30 cellular contexts compared by ENCODE assay signal in the genomic region with DNA sequence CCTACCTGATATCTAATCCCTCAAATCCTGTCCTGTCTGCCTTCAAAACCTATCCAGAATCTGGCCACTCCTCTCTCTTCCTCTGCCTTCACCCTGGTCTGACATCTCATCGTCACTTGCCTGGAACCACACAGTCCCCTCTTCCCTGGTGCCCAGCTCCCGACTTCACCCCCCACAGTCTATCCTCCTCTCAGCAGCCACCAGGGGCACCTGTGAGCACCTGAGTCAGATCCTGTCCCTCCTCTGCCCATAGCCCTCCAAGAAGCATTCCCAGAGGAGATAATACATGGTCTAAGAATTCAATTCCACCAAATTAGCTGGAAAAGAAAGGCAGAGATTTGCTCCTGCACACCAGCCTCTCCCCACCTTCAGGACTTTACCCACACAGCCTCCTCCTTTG. TPM values are rescaled to one million over a fixed set of nuclear protein-coding genes. Genes with fewer than 3 reads are reported as not detected.
DNase-seq lines count a peak whose midpoint lies in the region; ATAC-seq, FAIRE-seq and TF ChIP-seq lines count a peak whose summit lies in the region.
"Had no signal": no experiment of that assay in that cellular context is flagged by ENCODE, and none has a peak within 500 bp of the region (broad histone marks: within the 10 kb centered on the region; RNA-seq: fewer than 3 reads in every experiment).

No MANE protein-coding gene starts in this region.

- no peaks in the 10 kb centered on the region for H3K79me2 ChIP-seq in KMS-11 (ENCODE audit: insufficient read depth, low read depth)
- no peaks in the 10 kb centered on the region for H3K79me2 ChIP-seq in H1 (ENCODE audit: control insufficient read depth in 1 of 2, insufficient read depth in 2 of 2, low read length in 2 of 2)
- H3K79me2 ChIP-seq in neural progenitor cell (ENCODE audit: low read depth): no peaks in the 10 kb centered on the region
- H3K79me2 ChIP-seq: parathyroid adenoma had no signal

- no peak for TF ChIP-seq POLR2A in H1 (IDR thresholded peaks at IDR 0.05; ENCODE audit: control extremely low read depth in 1 of 2, low read depth in 2 of 2, low read length in 2 of 2)

- H3K27me3 ChIP-seq in KMS-11 (ENCODE audit: insufficient read depth, low read depth): peaks cover 11% of the 10 kb centered on the region; the same call in 1 of the 2 replicates
- H3K27me3 ChIP-seq in H1 (replicated peaks in 1 of 4; ENCODE audit: control insufficient read depth in 3 of 4, extremely low read depth in 1 of 4, insufficient read depth in 3 of 4, low read length in 3 of 4): peaks cover 12 to 30% (median 24%) of the 10 kb centered on the region in 4 experiments
- H3K27me3 ChIP-seq in neural progenitor cell: peaks cover 18% of the 10 kb centered on the region
- H3K27me3 ChIP-seq: uterus had no signal

- H3K9ac ChIP-seq in KMS-11: no peak overlapping the region
- H3K9ac ChIP-seq in H1 (replicated peaks in 1 of 4; ENCODE audit: extremely low read depth in 1 of 4, low read depth in 3 of 4, low read length in 3 of 4): no peak overlapping the region
- H3K9ac ChIP-seq in neural progenitor cell: no peak overlapping the region
- H3K9ac ChIP-seq: parathyroid adenoma had no signal

- no peak overlapping the region for H3K4ac ChIP-seq in H1 (replicated peaks; ENCODE audit: insufficient read length, low read depth, low read length)

- DNase-seq in NCI-H82 (lab: John Stamatoyannopoulos, UW) (peak; percentile 20), NCI-H82 treated with DMSO at 0.1 percent for 48 hours (lab: John Stamatoyannopoulos, UW; ENCODE audit: unreplicated experiment) (no peak), H1 (ENCODE audit: low read depth in 1 of 2, low spot score in 2 of 2) (no peak), neural progenitor cell (ENCODE audit: low spot score) (no peak), endothelial cell (ENCODE audit: low spot score) (no peak)
- DNase-seq in activated T-helper 1 cell treated with anti-CD3 and anti-CD28 coated beads, Interleukin-12 subunit alpha, Interleukin-12 subunit beta, Interleukin-2, Interleukin-4 antibody, amounts not matched to agents 30 ng/mL and 10 ng/mL and 1 ng/mL, durations not matched to agents 14 hours and 24 hours and 36 hours (ENCODE audit: low spot score): no peak
- DNase-seq: activated CD8-positive, alpha-beta memory T cell treated with anti-CD3 and anti-CD28 coated beads, Interleukin-2, amount 10 ng/mL, durations not matched to agents 7 days and 5 days; C1 segment of cervical spinal cord; erythroblast; gastrocnemius medialis; GDM1; mesenchymal stem cell; naive thymus-derived CD4-positive, alpha-beta T cell; NCI-H1048; NCI-H2029; NCI-H510A treated with DMSO at 0.1 percent for 48 hours; Right ventricle myocardium superior; sigmoid colon; SW 1271; uterus had no signal

- H3K27me3 Mint-ChIP-seq in neural progenitor cell (ENCODE audit: insufficient read depth, low read depth) (peaks cover 33% of the 10 kb centered on the region), endothelial cell (ENCODE audit: unreplicated experiment) (peaks cover 6% of the 10 kb centered on the region)
- no peaks in the 10 kb centered on the region for H3K27me3 Mint-ChIP-seq in activated T-helper 1 cell treated with anti-CD3 and anti-CD28 coated beads, Interleukin-12 subunit alpha, Interleukin-12 subunit beta, Interleukin-2, Interleukin-4 antibody, amounts not matched to agents 30 ng/mL and 10 ng/mL and 1 ng/mL, durations not matched to agents 14 hours and 24 hours and 36 hours (ENCODE audit: insufficient read depth)
- H3K27me3 Mint-ChIP-seq: activated CD8-positive, alpha-beta memory T cell treated with anti-CD3 and anti-CD28 coated beads, Interleukin-2, amount 10 ng/mL, durations not matched to agents 7 days and 5 days had no signal

- no peak overlapping the region for H3K56ac ChIP-seq in H1 (replicated peaks; ENCODE audit: insufficient read length, low read depth, low read length)

- H2AFZ ChIP-seq in KMS-11 (ENCODE audit: low read depth): no peak overlapping the region
- H2AFZ ChIP-seq in H1 (ENCODE audit: low read length): no peak overlapping the region
- no peak overlapping the region for H2AFZ ChIP-seq in neural progenitor cell (replicated peaks)
- H2AFZ ChIP-seq: parathyroid adenoma had no signal

- no peak overlapping the region for H3K27ac Mint-ChIP-seq in neural progenitor cell
- no peak overlapping the region for H3K27ac Mint-ChIP-seq in endothelial cell (ENCODE audit: unreplicated experiment)
- no peak overlapping the region for H3K27ac Mint-ChIP-seq in activated T-helper 1 cell treated with anti-CD3 and anti-CD28 coated beads, Interleukin-12 subunit alpha, Interleukin-12 subunit beta, Interleukin-2, Interleukin-4 antibody, amounts not matched to agents 30 ng/mL and 10 ng/mL and 1 ng/mL, durations not matched to agents 14 hours and 24 hours and 36 hours
- H3K27ac Mint-ChIP-seq: activated CD8-positive, alpha-beta memory T cell treated with anti-CD3 and anti-CD28 coated beads, Interleukin-2, amount 10 ng/mL, durations not matched to agents 7 days and 5 days; activated T-helper 2 cell treated with anti-CD3 and anti-CD28 coated beads, Interferon-gamma antibody, Interleukin-2, Interleukin-4, amounts not matched to agents 10 μg/mL and 5 μg/mL and 100 μg/mL, durations not matched to agents 14 hours and 24 hours and 36 hours; naive thymus-derived CD4-positive, alpha-beta T cell had no signal

- TF ChIP-seq RAD21 in H1 (IDR thresholded peaks at IDR 0.05 in 1 of 2, conservative IDR thresholded peaks at IDR 0.05 in 1 of 2; ENCODE audit: low read depth in 2 of 2, low read length in 2 of 2): peak in 1 of 2 experiments; percentile 34; a peak in 1 of 4 replicates

- H3K4me1 ChIP-seq in KMS-11 (ENCODE audit: low read depth, poor library complexity, severe bottlenecking): no peaks in the 10 kb centered on the region
- no peaks in the 10 kb centered on the region; a peak in 2 of 7 replicates for H3K4me1 ChIP-seq in H1 (replicated peaks in 1 of 4; ENCODE audit: control insufficient read depth in 3 of 4, insufficient read depth in 4 of 4, low read length in 3 of 4)
- peaks cover 11% of the 10 kb centered on the region for H3K4me1 ChIP-seq in neural progenitor cell
- H3K4me1 ChIP-seq: gastrocnemius medialis, parathyroid adenoma, sigmoid colon, uterus had no signal

- H3K4me1 Mint-ChIP-seq in neural progenitor cell (peaks cover 6% of the 10 kb centered on the region), endothelial cell (ENCODE audit: unreplicated experiment) (no peaks in the 10 kb centered on the region)
- no peaks in the 10 kb centered on the region for H3K4me1 Mint-ChIP-seq in activated T-helper 1 cell treated with anti-CD3 and anti-CD28 coated beads, Interleukin-12 subunit alpha, Interleukin-12 subunit beta, Interleukin-2, Interleukin-4 antibody, amounts not matched to agents 30 ng/mL and 10 ng/mL and 1 ng/mL, durations not matched to agents 14 hours and 24 hours and 36 hours (ENCODE audit: low read depth)
- H3K4me1 Mint-ChIP-seq: activated CD8-positive, alpha-beta memory T cell treated with anti-CD3 and anti-CD28 coated beads, Interleukin-2, amount 10 ng/mL, durations not matched to agents 7 days and 5 days; naive thymus-derived CD4-positive, alpha-beta T cell had no signal

- no peak overlapping the region for H4K5ac ChIP-seq in H1 (ENCODE audit: insufficient read length, low read depth, low read length)

- no peak overlapping the region for H2BK12ac ChIP-seq in H1 (ENCODE audit: low read depth, low read length)

- no peak overlapping the region for H4K8ac ChIP-seq in H1 (ENCODE audit: extremely low read depth, insufficient read depth, low read length)

- H4K91ac ChIP-seq in H1 (replicated peaks; ENCODE audit: insufficient read length, low read length): no peak overlapping the region

- peaks cover 23% of the 10 kb centered on the region for H3F3A ChIP-seq in neural progenitor cell (ENCODE audit: low read depth)

- H3K14ac ChIP-seq in H1 (ENCODE audit: insufficient read length): no peak overlapping the region

- H3K23ac ChIP-seq in H1 (ENCODE audit: insufficient read length): no peak overlapping the region

- CTCF ChIA-PET in H1 (lab: Charles Lee; ENCODE audit: partially characterized antibody): interaction anchor here (0.6 to 5.0 kb wide), 24 partner anchors 10 to 373 kb away, joined by 3 to 58 read pairs (median 4); no protein-coding TSS in a partner anchor

- ATAC-seq in GM19328 (IDR thresholded peaks at IDR 0.05; ENCODE audit: unreplicated experiment): no peak
- ATAC-seq: activated CD8-positive, alpha-beta memory T cell treated with anti-CD3 and anti-CD28 coated beads, Interleukin-2, amount 10 ng/mL, durations not matched to agents 7 days and 5 days; gastrocnemius medialis; GM12878; naive thymus-derived CD4-positive, alpha-beta T cell had no signal

- peak; percentile 24; the same call in 1 of the 2 replicates for TF ChIP-seq CTCF in KMS-11 (conservative IDR thresholded peaks at IDR 0.05; ENCODE audit: low read depth, low read length)
- TF ChIP-seq CTCF in H1 (IDR thresholded peaks at IDR 0.05; ENCODE audit: control extremely low read depth in 1 of 3, insufficient read depth in 1 of 3, low read depth in 1 of 3, low read length in 3 of 3): peak; percentile 38 to 73 (median 69)
- TF ChIP-seq CTCF in neural progenitor cell (IDR thresholded peaks at IDR 0.05): no peak
- no peak for TF ChIP-seq CTCF in endothelial cell (IDR thresholded peaks at IDR 0.05; ENCODE audit: unreplicated experiment)

- no peaks in the 10 kb centered on the region for H3K79me1 ChIP-seq in H1 (ENCODE audit: low read depth, low read length)

- H2BK20ac ChIP-seq in H1 (ENCODE audit: low read length): no peak overlapping the region

- H3K4me3 Mint-ChIP-seq in neural progenitor cell (peak overlapping the region; percentile 11), endothelial cell (ENCODE audit: unreplicated experiment) (no peak overlapping the region)
- H3K4me3 Mint-ChIP-seq in activated T-helper 1 cell treated with anti-CD3 and anti-CD28 coated beads, Interleukin-12 subunit alpha, Interleukin-12 subunit beta, Interleukin-2, Interleukin-4 antibody, amounts not matched to agents 30 ng/mL and 10 ng/mL and 1 ng/mL, durations not matched to agents 14 hours and 24 hours and 36 hours: no peak overlapping the region
- H3K4me3 Mint-ChIP-seq: activated CD8-positive, alpha-beta memory T cell treated with anti-CD3 and anti-CD28 coated beads, Interleukin-2, amount 10 ng/mL, durations not matched to agents 7 days and 5 days; naive thymus-derived CD4-positive, alpha-beta T cell had no signal

- no peak overlapping the region for H2BK120ac ChIP-seq in H1 (replicated peaks; ENCODE audit: low read depth, low read length)

- H3K18ac ChIP-seq in H1 (ENCODE audit: extremely low read depth, low read length): no peak overlapping the region

- no peak for TF ChIP-seq EP300 in H1 (IDR thresholded peaks at IDR 0.05; ENCODE audit: borderline replicate concordance in 1 of 2, low read depth in 2 of 2, low read length in 2 of 2)

- H2BK15ac ChIP-seq in H1 (ENCODE audit: low read length): no peak overlapping the region

- WGBS in H1 (ENCODE audit: extremely low coverage in 1 of 2, insufficient coverage in 1 of 2, insufficient read length in 1 of 2, insufficient replicate concordance in 2 of 2, low coverage in 1 of 2, low lambda C conversion rate in 2 of 2, missing lambda C conversion rate in 1 of 2), 2 experiments: 78% methylated on average over 2 of the region's 2 CpGs; no CpG with 5 or more reads in 1 of the 2 experiments

- POLR2A ChIA-PET in H1 (lab: Charles Lee; ENCODE audit: partially characterized antibody): interaction anchor here (0.9 to 1.1 kb wide), 2 partner anchors 74 to 77 kb away, joined by 3 to 4 read pairs; no protein-coding TSS in a partner anchor

- intact Hi-C loops in activated T-helper 1 cell treated with anti-CD3 and anti-CD28 coated beads, Interleukin-12 subunit alpha, Interleukin-12 subunit beta, Interleukin-2, Interleukin-4 antibody, amounts not matched to agents 30 ng/mL and 10 ng/mL and 1 ng/mL, durations not matched to agents 14 hours and 24 hours and 36 hours (cut with micrococcal nuclease): no loop called here

- H3K36me3 Mint-ChIP-seq in neural progenitor cell: peaks cover 6% of the 10 kb centered on the region
- H3K36me3 Mint-ChIP-seq in endothelial cell (ENCODE audit: low read depth, unreplicated experiment): no peaks in the 10 kb centered on the region
- no peaks in the 10 kb centered on the region for H3K36me3 Mint-ChIP-seq in activated T-helper 1 cell treated with anti-CD3 and anti-CD28 coated beads, Interleukin-12 subunit alpha, Interleukin-12 subunit beta, Interleukin-2, Interleukin-4 antibody, amounts not matched to agents 30 ng/mL and 10 ng/mL and 1 ng/mL, durations not matched to agents 14 hours and 24 hours and 36 hours (ENCODE audit: low read depth)

- H3K36me3 ChIP-seq in KMS-11 (ENCODE audit: insufficient read depth) (no peaks in the 10 kb centered on the region), H1 (ENCODE audit: control insufficient read depth in 2 of 4, insufficient read depth in 4 of 4, low read length in 3 of 4) (no peaks in the 10 kb centered on the region), neural progenitor cell (no peaks in the 10 kb centered on the region)
- H3K36me3 ChIP-seq: gastrocnemius medialis, sigmoid colon, uterus had no signal

- H3K9me3 Mint-ChIP-seq in neural progenitor cell (peaks cover 38% of the 10 kb centered on the region), endothelial cell (ENCODE audit: unreplicated experiment) (peaks cover 5% of the 10 kb centered on the region)
- H3K9me3 Mint-ChIP-seq in activated T-helper 1 cell treated with anti-CD3 and anti-CD28 coated beads, Interleukin-12 subunit alpha, Interleukin-12 subunit beta, Interleukin-2, Interleukin-4 antibody, amounts not matched to agents 30 ng/mL and 10 ng/mL and 1 ng/mL, durations not matched to agents 14 hours and 24 hours and 36 hours: peaks cover 39% of the 10 kb centered on the region

- no peak overlapping the region for H2AK5ac ChIP-seq in H1 (ENCODE audit: low read depth, low read length)

- FAIRE-seq in H1 (lab: Jason Lieb, UNC): no peak
- FAIRE-seq: GM12878 had no signal

- H3K4me3 ChIP-seq in KMS-11 (IDR thresholded peaks at IDR 0.05; ENCODE audit: insufficient read depth, low read depth, low read length) (no peak overlapping the region), H1 (ENCODE audit: extremely low read depth in 1 of 4, insufficient read depth in 2 of 4, low read depth in 3 of 4, low read length in 4 of 4) (no peak overlapping the region), neural progenitor cell (no peak overlapping the region)
- H3K4me3 ChIP-seq: gastrocnemius medialis, GM12878, sigmoid colon, uterus had no signal

- no peak overlapping the region for H2BK5ac ChIP-seq in H1 (ENCODE audit: low read depth, low read length)

- H3K27ac ChIP-seq in KMS-11 (no peak overlapping the region), H1 (ENCODE audit: low read depth, low read length) (no peak overlapping the region), neural progenitor cell (no peak overlapping the region)
- H3K27ac ChIP-seq: gastrocnemius medialis, parathyroid adenoma, sigmoid colon, uterus had no signal

- H3K23me2 ChIP-seq in H1 (ENCODE audit: low read depth, low read length): no peaks in the 10 kb centered on the region

- H3K4me2 ChIP-seq in KMS-11: no peak overlapping the region
- no peak overlapping the region for H3K4me2 ChIP-seq in H1 (ENCODE audit: insufficient read depth in 1 of 2, low read depth in 2 of 2, low read length in 2 of 2)
- H3K4me2 ChIP-seq in neural progenitor cell: no peak overlapping the region

- H3K9me3 ChIP-seq in H1 (ENCODE audit: insufficient read depth in 2 of 2, low read depth in 1 of 2, low read length in 1 of 2) (peaks cover 12 to 20% of the 10 kb centered on the region in 2 experiments; a peak in 3 of 4 replicates), neural progenitor cell (ENCODE audit: low read depth) (peaks cover 6% of the 10 kb centered on the region)

- H4K20me1 ChIP-seq in KMS-11 (ENCODE audit: insufficient read depth) (no peaks in the 10 kb centered on the region), H1 (replicated peaks in 1 of 2; ENCODE audit: control insufficient read depth in 1 of 2, insufficient read depth in 2 of 2, low read length in 2 of 2) (peaks cover 0 to 4% of the 10 kb centered on the region in 2 experiments), neural progenitor cell (ENCODE audit: low read depth) (no peaks in the 10 kb centered on the region)

RNA-seq across cellular contexts. Expression of a gene that starts 48.9 kb away (rescaled TPM):
- not detected in 2 replicates for total RNA-seq in H1 (2021; fragmentation: NEBNext Ultra II Directional; extraction: Animal tissue kit (Norgen Biotek cat#: 25700))
- not detected in 2 replicates for polyA plus RNA-seq in H1 (2011; rRNA removed)
- not detected for polyA plus RNA-seq in H1 (2011; cell fraction: cytosol; rRNA removed)
- polyA plus RNA-seq in H1 (2011; cell fraction: nucleus; rRNA removed): not detected
- not detected in 4 replicates for polyA plus RNA-seq in H1 (2012, experiment 1 of 2)
- polyA plus RNA-seq in H1 (2012, experiment 2 of 2): not detected
- polyA plus RNA-seq in H1 (2013, experiment 1 of 2): not detected
- not detected for polyA plus RNA-seq in H1 (2013, experiment 2 of 2)
- polyA minus RNA-seq in H1 (2011; rRNA and poly(A)+ RNA removed): not detected in 2 replicates
- polyA minus RNA-seq in H1 (2011; cell fraction: cytosol; rRNA and poly(A)+ RNA removed): not detected
- not detected for polyA minus RNA-seq in H1 (2011; cell fraction: nucleus; rRNA and poly(A)+ RNA removed)
- total RNA-seq in neural progenitor cell (ENCODE audit: low replicate concordance) (not detected in 2 replicates), endothelial cell (ENCODE audit: unreplicated experiment) (not detected)
- total RNA-seq in activated T-helper 1 cell treated with anti-CD3 and anti-CD28 coated beads, Interleukin-12 subunit alpha, Interleukin-12 subunit beta, Interleukin-2, Interleukin-4 antibody, amounts not matched to agents 30 ng/mL and 10 ng/mL and 1 ng/mL, durations not matched to agents 14 hours and 24 hours and 36 hours: not detected in 2 replicates
- total RNA-seq: A673; activated CD8-positive, alpha-beta memory T cell treated with anti-CD3 and anti-CD28 coated beads, Interleukin-2, amount 10 ng/mL, durations not matched to agents 7 days and 5 days; activated T-helper 2 cell treated with anti-CD3 and anti-CD28 coated beads, Interferon-gamma antibody, Interleukin-2, Interleukin-4, amounts not matched to agents 10 μg/mL and 5 μg/mL and 100 μg/mL, durations not matched to agents 14 hours and 24 hours and 36 hours; cardiac septum; dermis microvascular lymphatic vessel endothelial cell; gastrocnemius medialis; GM12878; naive thymus-derived CD4-positive, alpha-beta T cell; Right ventricle myocardium superior; sigmoid colon; temporal lobe; uterus had no signal
- polyA plus RNA-seq: adipose tissue; GM12878; naive thymus-derived CD4-positive, alpha-beta T cell; sigmoid colon had no signal

Comparison
In these comparisons a context has a peak if more than half of its experiments do, and no peak if none do; other contexts are left out.
1. CTCF ChIP-seq: peak in KMS-11 (single experiment) and H1 (3 of 3); none in neural progenitor cell (single experiment) and endothelial cell (single experiment).